14 cellular contexts compared by ENCODE assay signal in the genomic region with DNA sequence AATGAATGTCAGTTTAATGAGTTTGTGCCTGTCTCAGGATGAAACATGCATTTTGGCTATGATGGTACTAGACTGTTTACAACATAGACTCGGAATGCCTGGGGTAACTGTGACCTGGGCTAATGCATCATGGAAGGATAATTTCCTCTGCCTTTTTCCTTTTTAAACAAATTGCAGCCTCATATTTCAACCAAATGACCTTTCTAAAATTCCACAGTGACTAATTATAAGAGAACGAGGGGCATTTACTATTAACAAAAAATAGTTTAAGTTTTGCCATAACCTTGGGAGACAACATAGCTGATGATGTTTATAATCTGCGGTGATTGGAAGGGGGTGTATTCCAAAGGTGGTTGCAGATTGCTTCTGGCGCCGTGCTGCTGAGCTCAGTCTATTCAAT.
"Had no signal": no experiment of that assay in that cellular context is flagged by ENCODE, and none has a peak within 500 bp of the region (broad histone marks: within the 10 kb centered on the region; RNA-seq: fewer than 3 reads in every experiment).

No MANE protein-coding gene starts in this region.

- H3K4me3 ChIP-seq: ascending aorta, cardiac muscle cell, lower lobe of right lung, right atrium auricular region, skin epidermis, thyroid gland, vagina had no signal

- H3K4me1 ChIP-seq: ascending aorta, lower lobe of right lung, right atrium auricular region, vagina had no signal

- DNase-seq: activated CD4-positive, alpha-beta memory T cell treated with anti-CD3 and anti-CD28 coated beads, Interleukin-2, amount 10 ng/mL, durations not matched to agents 7 days and 5 days; activated CD8-positive, alpha-beta memory T cell treated with anti-CD3 and anti-CD28 coated beads, Interleukin-2, amount 50 U/mL, for 48 hours; activated naive CD8-positive, alpha-beta T cell treated with anti-CD3 and anti-CD28 coated beads, Interleukin-2, amount 10 ng/mL, durations not matched to agents 7 days and 5 days; left cardiac atrium; lower lobe of right lung; naive B cell; T1000; thyroid gland had no signal

- H3K9me3 ChIP-seq: ascending aorta, lower lobe of right lung, neutrophil, right atrium auricular region, thyroid gland, vagina had no signal

- ATAC-seq: left cardiac atrium, lower lobe of right lung had no signal

- H3K27me3 ChIP-seq: ascending aorta, cardiac muscle cell, neutrophil, right atrium auricular region, thyroid gland, vagina had no signal

- H3K27ac ChIP-seq: ascending aorta, cardiac muscle cell, lower lobe of right lung, neutrophil, right atrium auricular region, skin epidermis, thyroid gland, vagina had no signal

- H3K36me3 ChIP-seq: ascending aorta, cardiac muscle cell, lower lobe of right lung, neutrophil, right atrium auricular region, thyroid gland, vagina had no signal
